Comparison of ENCODE assay signal across 1 cellular context in the genomic region with DNA sequence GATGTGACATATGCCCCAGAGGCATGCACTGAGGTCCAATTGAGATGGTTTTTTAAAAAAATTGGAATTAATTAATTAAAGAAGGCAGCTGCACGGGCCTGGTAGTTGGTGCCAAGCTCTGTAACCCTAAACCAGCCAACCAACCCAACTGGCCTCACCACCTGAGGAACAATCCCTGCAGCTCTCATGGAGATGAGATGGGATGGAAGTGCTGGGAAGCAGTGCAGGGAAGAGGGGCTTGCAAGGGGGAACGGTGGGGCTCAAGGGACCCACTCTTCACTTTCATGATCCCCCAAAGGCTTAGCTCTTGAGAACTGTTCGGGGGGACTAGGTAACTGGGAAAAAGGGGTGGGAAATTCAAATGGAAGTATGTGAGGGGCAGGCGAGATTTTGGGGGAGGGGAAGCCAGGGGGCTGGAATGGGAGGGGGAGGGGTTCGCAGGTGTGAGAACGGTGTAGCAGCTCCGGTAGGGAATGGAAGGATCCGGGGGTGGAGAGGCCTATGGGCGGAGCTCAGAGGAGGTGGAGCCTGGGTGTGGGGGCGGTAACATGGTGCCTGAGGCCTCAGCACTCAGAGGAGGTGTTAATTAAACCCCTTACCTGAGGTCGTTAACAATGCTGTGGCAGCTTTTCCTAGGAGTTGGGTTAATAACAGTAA.
TF ChIP-seq lines count a peak whose summit lies in the region.

No MANE protein-coding gene starts in this region.

TF ChIP-seq in GM23338, 12 proteins besides CTCF, POLR2A, EP300 and RAD21 (continued from another document):
- TF ChIP-seq, protein P1, sequence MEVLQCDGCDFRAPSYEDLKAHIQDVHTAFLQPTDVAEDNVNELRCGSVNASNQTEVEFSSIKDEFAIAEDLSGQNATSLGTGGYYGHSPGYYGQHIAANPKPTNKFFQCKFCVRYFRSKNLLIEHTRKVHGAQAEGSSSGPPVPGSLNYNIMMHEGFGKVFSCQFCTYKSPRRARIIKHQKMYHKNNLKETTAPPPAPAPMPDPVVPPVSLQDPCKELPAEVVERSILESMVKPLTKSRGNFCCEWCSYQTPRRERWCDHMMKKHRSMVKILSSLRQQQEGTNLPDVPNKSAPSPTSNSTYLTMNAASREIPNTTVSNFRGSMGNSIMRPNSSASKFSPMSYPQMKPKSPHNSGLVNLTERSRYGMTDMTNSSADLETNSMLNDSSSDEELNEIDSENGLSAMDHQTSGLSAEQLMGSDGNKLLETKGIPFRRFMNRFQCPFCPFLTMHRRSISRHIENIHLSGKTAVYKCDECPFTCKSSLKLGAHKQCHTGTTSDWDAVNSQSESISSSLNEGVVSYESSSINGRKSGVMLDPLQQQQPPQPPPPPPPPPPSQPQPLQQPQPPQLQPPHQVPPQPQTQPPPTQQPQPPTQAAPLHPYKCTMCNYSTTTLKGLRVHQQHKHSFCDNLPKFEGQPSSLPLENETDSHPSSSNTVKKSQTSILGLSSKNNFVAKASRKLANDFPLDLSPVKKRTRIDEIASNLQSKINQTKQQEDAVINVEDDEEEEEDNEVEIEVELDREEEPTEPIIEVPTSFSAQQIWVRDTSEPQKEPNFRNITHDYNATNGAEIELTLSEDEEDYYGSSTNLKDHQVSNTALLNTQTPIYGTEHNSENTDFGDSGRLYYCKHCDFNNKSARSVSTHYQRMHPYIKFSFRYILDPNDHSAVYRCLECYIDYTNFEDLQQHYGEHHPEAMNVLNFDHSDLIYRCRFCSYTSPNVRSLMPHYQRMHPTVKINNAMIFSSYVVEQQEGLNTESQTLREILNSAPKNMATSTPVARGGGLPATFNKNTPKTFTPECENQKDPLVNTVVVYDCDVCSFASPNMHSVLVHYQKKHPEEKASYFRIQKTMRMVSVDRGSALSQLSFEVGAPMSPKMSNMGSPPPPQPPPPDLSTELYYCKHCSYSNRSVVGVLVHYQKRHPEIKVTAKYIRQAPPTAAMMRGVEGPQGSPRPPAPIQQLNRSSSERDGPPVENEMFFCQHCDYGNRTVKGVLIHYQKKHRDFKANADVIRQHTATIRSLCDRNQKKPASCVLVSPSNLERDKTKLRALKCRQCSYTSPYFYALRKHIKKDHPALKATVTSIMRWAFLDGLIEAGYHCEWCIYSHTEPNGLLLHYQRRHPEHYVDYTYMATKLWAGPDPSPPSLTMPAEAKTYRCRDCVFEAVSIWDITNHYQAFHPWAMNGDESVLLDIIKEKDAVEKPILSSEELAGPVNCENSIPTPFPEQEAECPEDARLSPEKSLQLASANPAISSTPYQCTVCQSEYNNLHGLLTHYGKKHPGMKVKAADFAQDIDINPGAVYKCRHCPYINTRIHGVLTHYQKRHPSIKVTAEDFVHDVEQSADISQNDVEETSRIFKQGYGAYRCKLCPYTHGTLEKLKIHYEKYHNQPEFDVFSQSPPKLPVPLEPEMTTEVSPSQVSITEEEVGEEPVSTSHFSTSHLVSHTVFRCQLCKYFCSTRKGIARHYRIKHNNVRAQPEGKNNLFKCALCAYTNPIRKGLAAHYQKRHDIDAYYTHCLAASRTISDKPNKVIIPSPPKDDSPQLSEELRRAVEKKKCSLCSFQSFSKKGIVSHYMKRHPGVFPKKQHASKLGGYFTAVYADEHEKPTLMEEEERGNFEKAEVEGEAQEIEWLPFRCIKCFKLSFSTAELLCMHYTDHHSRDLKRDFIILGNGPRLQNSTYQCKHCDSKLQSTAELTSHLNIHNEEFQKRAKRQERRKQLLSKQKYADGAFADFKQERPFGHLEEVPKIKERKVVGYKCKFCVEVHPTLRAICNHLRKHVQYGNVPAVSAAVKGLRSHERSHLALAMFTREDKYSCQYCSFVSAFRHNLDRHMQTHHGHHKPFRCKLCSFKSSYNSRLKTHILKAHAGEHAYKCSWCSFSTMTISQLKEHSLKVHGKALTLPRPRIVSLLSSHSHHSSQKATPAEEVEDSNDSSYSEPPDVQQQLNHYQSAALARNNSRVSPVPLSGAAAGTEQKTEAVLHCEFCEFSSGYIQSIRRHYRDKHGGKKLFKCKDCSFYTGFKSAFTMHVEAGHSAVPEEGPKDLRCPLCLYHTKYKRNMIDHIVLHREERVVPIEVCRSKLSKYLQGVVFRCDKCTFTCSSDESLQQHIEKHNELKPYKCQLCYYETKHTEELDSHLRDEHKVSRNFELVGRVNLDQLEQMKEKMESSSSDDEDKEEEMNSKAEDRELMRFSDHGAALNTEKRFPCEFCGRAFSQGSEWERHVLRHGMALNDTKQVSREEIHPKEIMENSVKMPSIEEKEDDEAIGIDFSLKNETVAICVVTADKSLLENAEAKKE (CRISPR knock-in tag; IDR thresholded peaks at IDR 0.05): peak; percentile 65; the same call in 1 of the 2 replicates
